8 cellular contexts compared by ENCODE assay signal in the genomic region with DNA sequence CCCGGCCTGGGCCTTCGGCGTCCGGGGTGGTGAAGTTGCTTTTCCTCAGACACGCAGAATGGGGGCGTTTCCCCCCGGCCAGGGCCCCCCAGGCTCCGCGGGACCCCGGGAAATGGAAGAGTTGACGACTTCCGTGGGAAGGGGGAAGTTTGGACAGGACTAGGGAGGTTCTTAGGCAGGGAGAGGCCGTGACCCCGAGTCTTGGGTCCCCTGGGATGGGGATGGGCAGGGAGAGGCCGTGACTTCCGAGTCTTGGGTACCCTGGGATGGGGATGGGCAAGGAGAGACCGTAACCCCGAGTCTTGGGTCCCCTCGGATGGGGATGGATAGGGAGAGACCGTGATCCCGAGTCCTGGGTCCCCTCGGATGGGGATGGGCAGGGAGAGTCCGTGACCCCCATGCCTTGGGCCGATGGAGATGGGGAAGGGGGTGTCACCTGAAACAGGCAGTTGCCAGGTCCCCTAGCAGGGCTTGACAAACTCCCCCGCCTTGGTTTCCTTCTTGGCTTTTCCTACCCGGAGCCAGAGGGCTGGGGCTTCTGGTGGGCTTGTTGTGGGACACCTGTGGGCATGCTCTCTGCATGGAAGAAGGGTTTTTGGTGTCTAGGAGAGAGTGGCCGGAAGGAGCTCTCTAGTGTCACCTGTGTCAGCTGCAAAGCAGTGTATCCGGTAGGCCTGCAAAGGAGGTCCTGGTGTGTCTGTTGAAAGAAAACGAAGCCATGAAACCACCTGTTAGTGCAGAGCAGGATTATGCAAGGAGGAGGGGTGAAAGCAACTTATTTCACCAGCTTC. TPM values are rescaled to one million over a fixed set of nuclear protein-coding genes. Genes with fewer than 3 reads are reported as not detected.
DNase-seq lines count a peak whose midpoint lies in the region; ATAC-seq and TF ChIP-seq lines count a peak whose summit lies in the region.

No MANE protein-coding gene starts in this region.

- no peak for TF ChIP-seq RAD21 in SK-N-SH (IDR thresholded peaks at IDR 0.05; ENCODE audit: low read length)

- H3K4me1 ChIP-seq in SK-N-SH (ENCODE audit: control insufficient read depth in 1 of 2, insufficient read depth in 2 of 2, low read depth in 1 of 2, low read length in 1 of 2) = peaks cover 0 to 15% of the 10 kb centered on the region in 2 experiments; a peak in 1 of 4 replicates

- peaks cover 32 to 41% of the 10 kb centered on the region in 2 experiments for H3K36me3 ChIP-seq in SK-N-SH (replicated peaks in 1 of 2; ENCODE audit: control insufficient read depth in 1 of 2, insufficient read depth in 2 of 2, low read length in 1 of 2)

- no peaks in the 10 kb centered on the region for H3K27me3 ChIP-seq in SK-N-SH (ENCODE audit: insufficient read depth)

- 2% methylated on average over 24 of the region's 29 CpGs for WGBS in SK-N-SH (ENCODE audit: low lambda C conversion rate)

- ATAC-seq in GM19467 (IDR thresholded peaks at IDR 0.05; ENCODE audit: unreplicated experiment) (peak; percentile 77), HG03571 (IDR thresholded peaks at IDR 0.05; ENCODE audit: unreplicated experiment) (peak; percentile 75)

- peak overlapping the region; percentile 75 to 99 for H3K4me3 ChIP-seq in SK-N-SH (ENCODE audit: low read depth in 2 of 2, low read length in 1 of 2)

- no peaks in the 10 kb centered on the region for H3K9me2 ChIP-seq in SK-N-SH

- no peaks in the 10 kb centered on the region for H3F3A ChIP-seq in SK-N-SH (replicated peaks; ENCODE audit: insufficient read depth)

- peak overlapping the region; percentile 99 for H3K4me2 ChIP-seq in SK-N-SH

- peak; percentile 5 for TF ChIP-seq CTCF in SK-N-SH (IDR thresholded peaks at IDR 0.05)

- POLR2A ChIA-PET in SK-N-SH (lab: Yijun Ruan, JAX) = interaction anchor here (0.9 to 2.3 kb wide), 6 partner anchors 10 to 529 kb away, joined by 3 to 20 read pairs (median 4); a partner anchor contains a TSS

- CTCF ChIA-PET in SK-N-SH (lab: Yijun Ruan, JAX) = interaction anchor here (0.5 to 3.5 kb wide), 39 partner anchors 8 to 493 kb away, joined by 3 to 34 read pairs (median 4); a partner anchor contains a TSS

- no peaks in the 10 kb centered on the region for H3K9me3 ChIP-seq in SK-N-SH

- TF ChIP-seq EP300 in SK-N-SH (IDR thresholded peaks at IDR 0.05; ENCODE audit: borderline replicate concordance in 1 of 2, low read depth in 1 of 2, low read length in 1 of 2) = no peak

- H2AFZ ChIP-seq in SK-N-SH (ENCODE audit: low read depth) = no peak overlapping the region

- H3K9ac ChIP-seq in SK-N-SH = peak overlapping the region; percentile 97

- peaks cover 29% of the 10 kb centered on the region for H4K20me1 ChIP-seq in SK-N-SH (ENCODE audit: insufficient read depth)

- H3K27ac ChIP-seq in SK-N-SH (ENCODE audit: low read depth in 2 of 2, low read length in 1 of 2) = peak overlapping the region; percentile 73 to 89; a peak in 2 of 4 replicates
- H3K27ac ChIP-seq in angular gyrus (ENCODE audit: low read depth, low read length) = peak overlapping the region; percentile 79

- peaks cover 65% of the 10 kb centered on the region for H3K79me2 ChIP-seq in SK-N-SH (ENCODE audit: insufficient read depth)

- DNase-seq in DMS53 treated with DMSO at 0.1 percent for 48 hours (lab: John Stamatoyannopoulos, UW; ENCODE audit: unreplicated experiment) (peak; percentile 80), SK-N-SH (peak; percentile 52), iPS-NIHi7 (ENCODE audit: extremely low spot score) (peak; percentile 38), iPS-NIHi11 (ENCODE audit: low spot score) (no peak)
- peak in 3 of 4 experiments; percentile 27 to 36 (median 32) for DNase-seq in stimulated activated CD4-positive, alpha-beta T cell treated with anti-CD3 and anti-CD28 coated beads, Interleukin-1b, Interleukin-23, amount 100 ng/mL, for 24 hours (ENCODE audit: low read depth in 4 of 4, low spot score in 1 of 4)

TF ChIP-seq in SK-N-SH, 30 proteins besides CTCF, POLR2A, EP300 and RAD21:
- TF ChIP-seq GABPA (IDR thresholded peaks at IDR 0.05; ENCODE audit: low read depth) (0 out of 2 replicates have a peak, but pooled peaks have one; percentile 39), SMC3 (IDR thresholded peaks at IDR 0.05; ENCODE audit: low read depth, low read length) (no peak), NFIC (IDR thresholded peaks at IDR 0.05; ENCODE audit: borderline replicate concordance) (no peak), RXRA (IDR thresholded peaks at IDR 0.05; ENCODE audit: borderline replicate concordance, low read depth) (no peak), GATA2 (CRISPR knock-in tag; IDR thresholded peaks at IDR 0.05) (no peak)
- TF ChIP-seq, protein P1, sequence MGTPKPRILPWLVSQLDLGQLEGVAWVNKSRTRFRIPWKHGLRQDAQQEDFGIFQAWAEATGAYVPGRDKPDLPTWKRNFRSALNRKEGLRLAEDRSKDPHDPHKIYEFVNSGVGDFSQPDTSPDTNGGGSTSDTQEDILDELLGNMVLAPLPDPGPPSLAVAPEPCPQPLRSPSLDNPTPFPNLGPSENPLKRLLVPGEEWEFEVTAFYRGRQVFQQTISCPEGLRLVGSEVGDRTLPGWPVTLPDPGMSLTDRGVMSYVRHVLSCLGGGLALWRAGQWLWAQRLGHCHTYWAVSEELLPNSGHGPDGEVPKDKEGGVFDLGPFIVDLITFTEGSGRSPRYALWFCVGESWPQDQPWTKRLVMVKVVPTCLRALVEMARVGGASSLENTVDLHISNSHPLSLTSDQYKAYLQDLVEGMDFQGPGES (IDR thresholded peaks at IDR 0.05; ENCODE audit: low read depth, low read length) = no peak

RNA-seq across cellular contexts. Expression of a gene that starts 1.1 kb away (rescaled TPM):
- 19.6 and 24.9 TPM in 2 replicates for polyA plus RNA-seq in SK-N-SH (2012; rRNA removed)
- 11.9 and 16.5 TPM in 2 replicates for polyA plus RNA-seq in SK-N-SH (2012; cell fraction: cytosol; rRNA removed)
- polyA plus RNA-seq in SK-N-SH (2012; cell fraction: nucleus; rRNA removed) = 48.2 and 49.1 TPM in 2 replicates

RNA-seq across cellular contexts. Expression of a gene that starts 9.6 kb away (rescaled TPM):
- polyA plus RNA-seq in SK-N-SH (2012; rRNA removed) = 1.2 and 1.3 TPM in 2 replicates
- polyA plus RNA-seq in SK-N-SH (2012; cell fraction: cytosol; rRNA removed) = 0.54 and 0.76 TPM in 2 replicates
- 1.7 and 2.0 TPM in 2 replicates for polyA plus RNA-seq in SK-N-SH (2012; cell fraction: nucleus; rRNA removed)
